In the genomic region with DNA sequence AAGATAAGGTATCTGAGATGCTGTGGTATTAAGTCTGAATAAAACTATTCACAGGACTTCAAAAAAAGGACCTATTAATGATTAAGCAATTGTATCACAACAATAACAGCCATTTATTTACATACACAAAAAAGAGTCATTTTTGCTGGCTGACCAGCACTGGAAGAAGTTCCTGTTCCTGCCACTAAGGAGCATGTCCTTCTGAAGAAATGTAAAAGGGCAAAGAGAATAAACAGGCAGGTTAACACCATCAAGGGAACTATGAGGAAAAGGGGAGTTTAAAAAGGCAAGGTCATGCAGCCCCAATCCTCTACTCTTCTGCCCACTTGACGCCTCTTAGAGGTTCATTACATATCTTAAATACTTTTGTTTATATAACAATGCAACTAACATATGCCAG, we compare ENCODE assay signal across 1 cellular context.
TF ChIP-seq lines count a peak whose summit lies in the region.

No MANE protein-coding gene starts in this region.

TF ChIP-seq in GM23338, 12 proteins besides CTCF, POLR2A, EP300 and RAD21 (continued from another document):
- TF ChIP-seq, protein P1, sequence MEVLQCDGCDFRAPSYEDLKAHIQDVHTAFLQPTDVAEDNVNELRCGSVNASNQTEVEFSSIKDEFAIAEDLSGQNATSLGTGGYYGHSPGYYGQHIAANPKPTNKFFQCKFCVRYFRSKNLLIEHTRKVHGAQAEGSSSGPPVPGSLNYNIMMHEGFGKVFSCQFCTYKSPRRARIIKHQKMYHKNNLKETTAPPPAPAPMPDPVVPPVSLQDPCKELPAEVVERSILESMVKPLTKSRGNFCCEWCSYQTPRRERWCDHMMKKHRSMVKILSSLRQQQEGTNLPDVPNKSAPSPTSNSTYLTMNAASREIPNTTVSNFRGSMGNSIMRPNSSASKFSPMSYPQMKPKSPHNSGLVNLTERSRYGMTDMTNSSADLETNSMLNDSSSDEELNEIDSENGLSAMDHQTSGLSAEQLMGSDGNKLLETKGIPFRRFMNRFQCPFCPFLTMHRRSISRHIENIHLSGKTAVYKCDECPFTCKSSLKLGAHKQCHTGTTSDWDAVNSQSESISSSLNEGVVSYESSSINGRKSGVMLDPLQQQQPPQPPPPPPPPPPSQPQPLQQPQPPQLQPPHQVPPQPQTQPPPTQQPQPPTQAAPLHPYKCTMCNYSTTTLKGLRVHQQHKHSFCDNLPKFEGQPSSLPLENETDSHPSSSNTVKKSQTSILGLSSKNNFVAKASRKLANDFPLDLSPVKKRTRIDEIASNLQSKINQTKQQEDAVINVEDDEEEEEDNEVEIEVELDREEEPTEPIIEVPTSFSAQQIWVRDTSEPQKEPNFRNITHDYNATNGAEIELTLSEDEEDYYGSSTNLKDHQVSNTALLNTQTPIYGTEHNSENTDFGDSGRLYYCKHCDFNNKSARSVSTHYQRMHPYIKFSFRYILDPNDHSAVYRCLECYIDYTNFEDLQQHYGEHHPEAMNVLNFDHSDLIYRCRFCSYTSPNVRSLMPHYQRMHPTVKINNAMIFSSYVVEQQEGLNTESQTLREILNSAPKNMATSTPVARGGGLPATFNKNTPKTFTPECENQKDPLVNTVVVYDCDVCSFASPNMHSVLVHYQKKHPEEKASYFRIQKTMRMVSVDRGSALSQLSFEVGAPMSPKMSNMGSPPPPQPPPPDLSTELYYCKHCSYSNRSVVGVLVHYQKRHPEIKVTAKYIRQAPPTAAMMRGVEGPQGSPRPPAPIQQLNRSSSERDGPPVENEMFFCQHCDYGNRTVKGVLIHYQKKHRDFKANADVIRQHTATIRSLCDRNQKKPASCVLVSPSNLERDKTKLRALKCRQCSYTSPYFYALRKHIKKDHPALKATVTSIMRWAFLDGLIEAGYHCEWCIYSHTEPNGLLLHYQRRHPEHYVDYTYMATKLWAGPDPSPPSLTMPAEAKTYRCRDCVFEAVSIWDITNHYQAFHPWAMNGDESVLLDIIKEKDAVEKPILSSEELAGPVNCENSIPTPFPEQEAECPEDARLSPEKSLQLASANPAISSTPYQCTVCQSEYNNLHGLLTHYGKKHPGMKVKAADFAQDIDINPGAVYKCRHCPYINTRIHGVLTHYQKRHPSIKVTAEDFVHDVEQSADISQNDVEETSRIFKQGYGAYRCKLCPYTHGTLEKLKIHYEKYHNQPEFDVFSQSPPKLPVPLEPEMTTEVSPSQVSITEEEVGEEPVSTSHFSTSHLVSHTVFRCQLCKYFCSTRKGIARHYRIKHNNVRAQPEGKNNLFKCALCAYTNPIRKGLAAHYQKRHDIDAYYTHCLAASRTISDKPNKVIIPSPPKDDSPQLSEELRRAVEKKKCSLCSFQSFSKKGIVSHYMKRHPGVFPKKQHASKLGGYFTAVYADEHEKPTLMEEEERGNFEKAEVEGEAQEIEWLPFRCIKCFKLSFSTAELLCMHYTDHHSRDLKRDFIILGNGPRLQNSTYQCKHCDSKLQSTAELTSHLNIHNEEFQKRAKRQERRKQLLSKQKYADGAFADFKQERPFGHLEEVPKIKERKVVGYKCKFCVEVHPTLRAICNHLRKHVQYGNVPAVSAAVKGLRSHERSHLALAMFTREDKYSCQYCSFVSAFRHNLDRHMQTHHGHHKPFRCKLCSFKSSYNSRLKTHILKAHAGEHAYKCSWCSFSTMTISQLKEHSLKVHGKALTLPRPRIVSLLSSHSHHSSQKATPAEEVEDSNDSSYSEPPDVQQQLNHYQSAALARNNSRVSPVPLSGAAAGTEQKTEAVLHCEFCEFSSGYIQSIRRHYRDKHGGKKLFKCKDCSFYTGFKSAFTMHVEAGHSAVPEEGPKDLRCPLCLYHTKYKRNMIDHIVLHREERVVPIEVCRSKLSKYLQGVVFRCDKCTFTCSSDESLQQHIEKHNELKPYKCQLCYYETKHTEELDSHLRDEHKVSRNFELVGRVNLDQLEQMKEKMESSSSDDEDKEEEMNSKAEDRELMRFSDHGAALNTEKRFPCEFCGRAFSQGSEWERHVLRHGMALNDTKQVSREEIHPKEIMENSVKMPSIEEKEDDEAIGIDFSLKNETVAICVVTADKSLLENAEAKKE (CRISPR knock-in tag; IDR thresholded peaks at IDR 0.05), result no peak
- no peak for TF ChIP-seq ZNF331 (CRISPR knock-in tag; IDR thresholded peaks at IDR 0.05; ENCODE audit: low read depth)
